8 cellular contexts compared by ENCODE assay signal in the genomic region with DNA sequence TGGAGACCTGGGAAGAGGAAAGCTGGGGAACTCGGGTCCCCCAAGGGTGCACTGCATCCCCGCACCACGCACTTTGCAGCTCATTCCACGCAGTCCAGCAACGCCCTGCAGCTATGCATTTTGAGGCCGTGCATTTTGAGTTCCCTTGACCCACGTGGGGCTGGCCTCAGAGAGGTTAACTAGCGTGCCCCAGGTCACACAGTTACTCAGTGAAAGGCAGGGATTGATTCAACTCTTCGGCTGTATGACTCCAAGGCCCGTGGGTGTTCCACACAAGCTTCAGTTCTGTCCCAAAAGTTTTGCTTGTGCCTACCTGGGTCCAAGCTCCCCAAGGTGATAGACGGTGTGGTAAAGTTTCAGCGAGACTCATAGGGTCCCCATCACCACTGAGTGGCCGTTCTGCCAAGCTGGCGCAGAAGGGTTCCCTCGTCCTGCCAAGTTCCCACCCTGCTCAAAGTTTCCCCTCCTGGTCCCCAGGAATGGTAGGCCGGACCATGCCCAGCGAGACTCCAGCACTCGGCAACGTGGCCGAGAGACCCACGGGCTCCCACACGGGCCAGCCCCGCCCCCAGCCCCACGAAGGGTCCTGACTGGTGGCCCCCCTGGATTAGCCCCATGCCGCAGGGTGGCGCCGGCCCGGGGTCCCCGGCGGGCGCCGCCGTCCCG. TPM values are rescaled to one million over a fixed set of nuclear protein-coding genes. Genes with fewer than 3 reads are reported as not detected.
DNase-seq lines count a peak whose midpoint lies in the region; ATAC-seq and TF ChIP-seq lines count a peak whose summit lies in the region.

No MANE protein-coding gene starts in this region.

- DNase-seq in heart right ventricle = peak in 1 of 2 donors; percentile 28
- no peak for DNase-seq in cardiac septum (ENCODE audit: low spot score)
- peak; percentile 52 for DNase-seq in left lobe of liver (ENCODE audit: low spot score)
- no peak for DNase-seq in thoracic aorta (ENCODE audit: low spot score)
- DNase-seq in AG20443 (ENCODE audit: low spot score) = no peak
- no peak for DNase-seq in stimulated activated CD4-positive, alpha-beta T cell treated with anti-CD3 and anti-CD28 coated beads, Interleukin-4, amount 100 ng/mL, for 1 hour

- ATAC-seq in heart right ventricle = peak in 1 of 8 donors; percentile 6
- ATAC-seq in left lobe of liver = no peak
- ATAC-seq in thoracic aorta (ENCODE audit: insufficient number of reproducible peaks, low FRiP score, low read depth) = no peak
- no peak for ATAC-seq in GM21515 (IDR thresholded peaks at IDR 0.05; ENCODE audit: unreplicated experiment)

- H3K36me3 ChIP-seq in heart right ventricle (peaks cover 0 to 11% (median 0%) of the 10 kb centered on the region in 9 donors), thoracic aorta (no peaks in the 10 kb centered on the region)

- intact Hi-C loops in heart right ventricle (cut with DNase I) = loop anchor here in 6 of 10 donors (2.0 to 5.0 kb wide), 3 partner anchors 26 to 39 kb away; no protein-coding TSS in a partner anchor
- intact Hi-C loops in cardiac septum (cut with DNase I) = loop anchor here (5.0 kb wide), 2 partner anchors 34 to 154 kb away; a partner anchor contains a TSS

- H3K27ac ChIP-seq in heart right ventricle (peak overlapping the region; percentile 89 to 99 (median 94)), adipose tissue (ENCODE audit: low read depth, low read length) (peak overlapping the region; percentile 62), thoracic aorta (peak overlapping the region; percentile 95 to 99)

- H3K9me3 ChIP-seq in heart right ventricle = no peaks in the 10 kb centered on the region
- H3K9me3 ChIP-seq in thoracic aorta = no peaks in the 10 kb centered on the region

- H3K4me1 ChIP-seq in heart right ventricle (peaks cover 39 to 89% (median 70%) of the 10 kb centered on the region in 9 donors), thoracic aorta (ENCODE audit: control insufficient read depth in 1 of 2, low read depth in 2 of 2) (peaks cover 35 to 83% of the 10 kb centered on the region in 2 donors)

- WGBS in heart right ventricle, 2 donors = 2 to 3% methylated on average over 34 of the region's 34 CpGs
- WGBS in adipose tissue, 3 donors = 5 to 16% (median 7%) methylated on average over 26 to 34 of the region's 34 CpGs

- H3K4me3 ChIP-seq in heart right ventricle (peak overlapping the region; percentile 57 to 91 (median 75)), thoracic aorta (peak overlapping the region; percentile 75)

- H3K27me3 ChIP-seq in heart right ventricle (peaks cover 0 to 9% (median 0%) of the 10 kb centered on the region in 7 donors), thoracic aorta (replicated peaks; ENCODE audit: insufficient read depth) (no peaks in the 10 kb centered on the region)

- TF ChIP-seq CTCF in heart right ventricle (IDR thresholded peaks at IDR 0.05) (no peak), thoracic aorta (IDR thresholded peaks at IDR 0.05) (no peak)

RNA-seq across cellular contexts. Expression of a gene that starts 0.6 kb away (rescaled TPM):
- total RNA-seq in heart right ventricle = 100 to 1,000 TPM; 249 to 508 (median 320) TPM
- 100 to 1,000 TPM; 221 to 276 TPM for polyA plus RNA-seq in heart right ventricle
- total RNA-seq in cardiac septum = 506 TPM
- 100 to 1,000 TPM in 2 of 3 donors, 10 to 100 TPM in 1; 34.7 to 225 (median 214) TPM for polyA plus RNA-seq in adipose tissue
- 50.8 TPM for total RNA-seq in left lobe of liver
- 100 to 1,000 TPM; 684 to 846 TPM for total RNA-seq in thoracic aorta

RNA-seq across cellular contexts. Expression of a gene that starts 40.3 kb away (rescaled TPM):
- total RNA-seq in heart right ventricle (1 to 10 TPM in 7 of 10 donors, not detected in 3; 1.1 to 2.5 (median 1.3) TPM), cardiac septum (not detected), left lobe of liver (7.4 TPM), thoracic aorta (1 to 10 TPM in 1 of 2 donors, not detected in 1; 2.0 TPM)
- polyA plus RNA-seq in heart right ventricle (under 1 TPM in 1 of 2 donors, not detected in 1; 0.13 TPM), adipose tissue (over 10,000 TPM in 1 of 3 donors, 1 to 10 TPM in 2; 1.2 to 11,522 (median 8.1) TPM)
